Comparison of ENCODE assay signal across 16 cellular contexts in the genomic region with DNA sequence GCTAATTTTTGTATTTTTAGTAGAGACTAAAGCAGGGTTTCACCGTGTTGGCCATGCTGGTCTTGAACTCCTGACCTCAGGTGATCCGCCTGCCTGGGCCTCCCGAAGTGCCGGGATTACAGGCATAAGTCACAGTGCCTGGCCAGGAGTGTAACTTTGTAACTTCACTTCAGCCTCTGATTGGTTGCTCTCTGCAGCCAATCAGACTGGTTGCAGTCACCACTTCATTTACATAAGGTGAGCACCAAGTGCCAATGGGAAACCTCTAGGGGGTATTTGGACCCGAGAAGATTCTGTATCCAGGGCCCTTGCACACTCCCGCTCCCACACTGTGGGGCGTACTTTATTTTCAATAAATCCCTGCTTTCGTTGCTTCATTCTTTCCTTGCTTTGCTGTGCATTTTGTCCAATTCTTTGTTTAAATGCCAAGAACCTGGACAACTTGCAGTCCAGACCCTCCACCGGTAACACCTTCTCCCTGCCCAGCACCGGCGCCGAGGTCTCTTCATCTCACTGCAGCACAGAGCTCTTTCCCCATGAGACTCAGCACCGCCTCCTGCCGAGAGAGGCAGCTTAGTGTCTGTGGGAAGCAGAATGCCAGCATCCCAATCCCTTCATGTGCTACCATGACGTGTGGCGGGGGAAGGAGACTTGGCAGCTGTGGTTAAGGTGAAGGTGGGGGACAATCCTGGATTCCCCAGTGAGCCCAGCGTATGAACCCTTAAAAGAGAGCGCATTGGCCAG. TPM values are rescaled to one million over a fixed set of nuclear protein-coding genes. Genes with fewer than 3 reads are reported as not detected.
DNase-seq lines count a peak whose midpoint lies in the region; ATAC-seq and TF ChIP-seq lines count a peak whose summit lies in the region.
"Had no signal": no experiment of that assay in that cellular context is flagged by ENCODE, and none has a peak within 500 bp of the region (broad histone marks: within the 10 kb centered on the region; RNA-seq: fewer than 3 reads in every experiment).

No MANE protein-coding gene starts in this region.

- peaks cover 4 to 5% of the 10 kb centered on the region in 2 experiments for H3K4me1 Mint-ChIP-seq in H9
- H3K4me1 Mint-ChIP-seq in nephron: peaks cover 32% of the 10 kb centered on the region
- H3K4me1 Mint-ChIP-seq in naive thymus-derived CD8-positive, alpha-beta T cell: peaks cover 5 to 21% (median 12%) of the 10 kb centered on the region in 4 donors

- no peak overlapping the region for H4K5ac ChIP-seq in H9 (ENCODE audit: insufficient read length, low read depth, low read length)

- H3K9me3 Mint-ChIP-seq in H9: no peaks in the 10 kb centered on the region
- H3K9me3 Mint-ChIP-seq in nephron: no peaks in the 10 kb centered on the region
- no peaks in the 10 kb centered on the region for H3K9me3 Mint-ChIP-seq in naive thymus-derived CD8-positive, alpha-beta T cell
- H3K9me3 Mint-ChIP-seq: neural crest cell; stimulated activated effector memory CD8-positive, alpha-beta T cell treated with anti-CD3 and anti-CD28 coated beads, Interleukin-12 subunit alpha, Interleukin-12 subunit beta, amount 100 ng/mL, for 72 hours had no signal

- no peak overlapping the region for H3K18ac ChIP-seq in H9 (ENCODE audit: insufficient read length, low read depth, low read length)

- H3K27me3 Mint-ChIP-seq in H9 (ENCODE audit: low read depth) (peaks cover 4% of the 10 kb centered on the region), nephron (ENCODE audit: low read depth) (peaks cover 13% of the 10 kb centered on the region)
- H3K27me3 Mint-ChIP-seq in naive thymus-derived CD8-positive, alpha-beta T cell: no peaks in the 10 kb centered on the region

- no peak overlapping the region for H3K4ac ChIP-seq in H9 (ENCODE audit: low read depth, low read length)

- H3K23ac ChIP-seq in H9 (ENCODE audit: insufficient read length, low read depth, low read length): no peak overlapping the region

- H3K27me3 ChIP-seq in H9 (ENCODE audit: insufficient read depth, low read length) (no peaks in the 10 kb centered on the region), HAP-1 (ENCODE audit: low read depth) (no peaks in the 10 kb centered on the region)
- H3K27me3 ChIP-seq: ascending aorta had no signal

- H2BK12ac ChIP-seq in H9 (ENCODE audit: insufficient read length, low read depth, low read length): no peak overlapping the region

- no peak overlapping the region for H4K91ac ChIP-seq in H9 (ENCODE audit: insufficient read length, low read depth, low read length)

- H2BK20ac ChIP-seq in H9 (ENCODE audit: low read depth, low read length, poor library complexity, severe bottlenecking): no peak overlapping the region

- POLR2A ChIA-PET in naive thymus-derived CD8-positive, alpha-beta T cell (lab: Charles Lee): interaction anchor here (0.9 to 1.3 kb wide), 2 partner anchors 10 to 12 kb away, joined by 3 to 5 read pairs; no protein-coding TSS in a partner anchor

- no peaks in the 10 kb centered on the region for H3K23me2 ChIP-seq in H9 (ENCODE audit: insufficient read length, low read depth, low read length, poor library complexity, severe bottlenecking)

- H3K36me3 Mint-ChIP-seq in H9 (ENCODE audit: insufficient read depth in 1 of 3, low read depth in 3 of 3) (no peaks in the 10 kb centered on the region), nephron (ENCODE audit: low read depth) (no peaks in the 10 kb centered on the region)
- no peaks in the 10 kb centered on the region for H3K36me3 Mint-ChIP-seq in naive thymus-derived CD8-positive, alpha-beta T cell
- H3K36me3 Mint-ChIP-seq: stimulated activated effector memory CD8-positive, alpha-beta T cell treated with anti-CD3 and anti-CD28 coated beads, Interleukin-12 subunit alpha, Interleukin-12 subunit beta, amount 100 ng/mL, for 72 hours had no signal

- H3K79me2 ChIP-seq in H9 (ENCODE audit: insufficient read depth, low read length): no peaks in the 10 kb centered on the region

- H3K27ac ChIP-seq in H9 (ENCODE audit: insufficient read length, low read depth, low read length): no peak overlapping the region
- H3K27ac ChIP-seq: ascending aorta had no signal

- H2BK15ac ChIP-seq in H9 (ENCODE audit: low read depth, low read length): no peak overlapping the region

- no peak overlapping the region for H2AK5ac ChIP-seq in H9 (ENCODE audit: insufficient read length, low read length)

- H2AFZ ChIP-seq in H9 (ENCODE audit: low read length): no peak overlapping the region

- H3K4me3 ChIP-seq in astrocyte of the cerebellum (ENCODE audit: low read depth, low read length) (no peak overlapping the region), HAP-1 (no peak overlapping the region)
- H3K4me3 ChIP-seq: ascending aorta had no signal

- H3K79me1 ChIP-seq in H9 (ENCODE audit: insufficient read depth, low read depth, low read length, poor library complexity, severe bottlenecking): no peaks in the 10 kb centered on the region

- no peak overlapping the region for H3K9ac ChIP-seq in H9 (ENCODE audit: extremely low read depth, insufficient read length, low read length)
- H3K9ac ChIP-seq: SK-N-SH had no signal

- no peak overlapping the region for H2BK120ac ChIP-seq in H9 (ENCODE audit: low read depth, low read length, poor library complexity, severe bottlenecking)

- no peak overlapping the region for H3K56ac ChIP-seq in H9 (ENCODE audit: insufficient read length, low read depth, low read length)

- H2BK5ac ChIP-seq in H9 (ENCODE audit: insufficient read length, low read length): no peak overlapping the region

- peak; percentile 43 for DNase-seq in DMS53 (lab: John Stamatoyannopoulos, UW)
- DNase-seq in DMS53 treated with DMSO at 0.1 percent for 48 hours (lab: John Stamatoyannopoulos, UW; ENCODE audit: unreplicated experiment): no peak
- peak; percentile 72 for DNase-seq in H9
- no peak for DNase-seq in astrocyte of the cerebellum (ENCODE audit: low read depth)
- DNase-seq in naive thymus-derived CD8-positive, alpha-beta T cell: no peak
- no peak for DNase-seq in HAP-1 (ENCODE audit: low spot score in 2 of 2)
- DNase-seq: activated CD8-positive, alpha-beta memory T cell treated with anti-CD3 and anti-CD28 coated beads for 24 hours; activated gamma-delta T cell treated with Interleukin-2 at 50 U/mL for 16 hours; Calu3; NCI-H226; SK-N-SH had no signal

- no peak for ATAC-seq in naive thymus-derived CD8-positive, alpha-beta T cell
- no peak for ATAC-seq in GM21528 (IDR thresholded peaks at IDR 0.05; ENCODE audit: low FRiP score, unreplicated experiment)
- ATAC-seq: stimulated activated effector memory CD8-positive, alpha-beta T cell treated with anti-CD3 and anti-CD28 coated beads, Interleukin-12 subunit alpha, Interleukin-12 subunit beta, amount 100 ng/mL, for 72 hours had no signal

- in situ Hi-C loops in astrocyte of the cerebellum (cut with HindIII; ENCODE audit: low sequenced_read_pairs): loop anchor here (10.0 kb wide), 1 partner anchor 118 kb away; no protein-coding TSS in a partner anchor
- in situ Hi-C loops in HAP-1 (cut with MboI; ENCODE audit: low sequenced_read_pairs): no loop called here

- no peak overlapping the region for H3K4me2 ChIP-seq in H9 (ENCODE audit: insufficient read depth, insufficient read length, low read length)
- H3K4me2 ChIP-seq: SK-N-SH had no signal

- TF ChIP-seq CTCF in H9 (conservative IDR thresholded peaks at IDR 0.05) (0 out of 3 replicates have a peak, but pooled peaks have one; percentile 23), astrocyte of the cerebellum (IDR thresholded peaks at IDR 0.05; ENCODE audit: low read depth, low read length, missing control alignments) (peak; percentile 7), nephron (IDR thresholded peaks at IDR 0.05; ENCODE audit: unreplicated experiment in 3 of 3) (no peak)

- H4K20me1 ChIP-seq in H9 (ENCODE audit: control insufficient read depth, insufficient read depth, insufficient read length): no peaks in the 10 kb centered on the region

- no peak overlapping the region for H4K8ac ChIP-seq in H9 (replicated peaks; ENCODE audit: insufficient read length, low read depth, low read length)

- no peak overlapping the region; the same call in 1 of the 2 replicates for H3K14ac ChIP-seq in H9 (ENCODE audit: insufficient read depth, low read length)

- WGBS in H9 (ENCODE audit: extremely low coverage, insufficient read length, low lambda C conversion rate): no CpG with 5 or more reads among the region's 18 CpGs

- no peaks in the 10 kb centered on the region for H3K9me3 ChIP-seq in H9 (ENCODE audit: control insufficient read depth, low read depth, low read length)
- H3K9me3 ChIP-seq in HAP-1: no peaks in the 10 kb centered on the region
- H3K9me3 ChIP-seq: ascending aorta, SK-N-SH had no signal

- H3K4me3 Mint-ChIP-seq in H9 (no peak overlapping the region), nephron (no peak overlapping the region)
- no peak overlapping the region for H3K4me3 Mint-ChIP-seq in naive thymus-derived CD8-positive, alpha-beta T cell
- H3K4me3 Mint-ChIP-seq: neural crest cell; stimulated activated effector memory CD8-positive, alpha-beta T cell treated with anti-CD3 and anti-CD28 coated beads, Interleukin-12 subunit alpha, Interleukin-12 subunit beta, amount 100 ng/mL, for 72 hours had no signal

- H3K36me3 ChIP-seq in HAP-1 (replicated peaks): no peaks in the 10 kb centered on the region
- H3K36me3 ChIP-seq: ascending aorta had no signal

- H3T11ph ChIP-seq in H9 (ENCODE audit: low read length): no peak overlapping the region

- H3K27ac Mint-ChIP-seq in H9: peak overlapping the region; percentile 41 to 62 (median 50); a peak in 4 of 7 replicates
- peak overlapping the region in 2 of 3 experiments; percentile 27 to 54 for H3K27ac Mint-ChIP-seq in nephron
- peak overlapping the region in 3 of 10 donors; percentile 47 to 82 (median 49) for H3K27ac Mint-ChIP-seq in naive thymus-derived CD8-positive, alpha-beta T cell
- H3K27ac Mint-ChIP-seq: stimulated activated effector memory CD8-positive, alpha-beta T cell treated with anti-CD3 and anti-CD28 coated beads, Interleukin-12 subunit alpha, Interleukin-12 subunit beta, amount 100 ng/mL, for 72 hours had no signal

- H3K4me1 ChIP-seq in H9 (ENCODE audit: insufficient read depth, low read length) (no peaks in the 10 kb centered on the region), HAP-1 (no peaks in the 10 kb centered on the region)
- H3K4me1 ChIP-seq: ascending aorta had no signal

RNA-seq across cellular contexts. Expression of a gene that starts 14.0 kb away (rescaled TPM):
- total RNA-seq in H9 (2021): 14.6 and 16.3 TPM in 2 replicates
- 10 to 100 TPM; 13.6 to 14.2 TPM for total RNA-seq in naive thymus-derived CD8-positive, alpha-beta T cell
- 10 to 100 TPM in 1 of 3 donors, 1 to 10 TPM in 2; 7.4 to 10.2 (median 9.0) TPM for polyA plus RNA-seq in naive thymus-derived CD8-positive, alpha-beta T cell

RNA-seq across cellular contexts. Expression of a gene that starts 22.3 kb away (rescaled TPM):
- 33.0 and 33.1 TPM in 2 replicates for total RNA-seq in H9 (2021)
- total RNA-seq in naive thymus-derived CD8-positive, alpha-beta T cell: 10 to 100 TPM; 77.1 to 79.9 TPM
- polyA plus RNA-seq in naive thymus-derived CD8-positive, alpha-beta T cell: 10 to 100 TPM; 26.5 to 58.2 (median 40.1) TPM

RNA-seq across cellular contexts. Expression of a gene that starts 34.5 kb away (rescaled TPM):
- total RNA-seq in H9 (2021): 137 and 150 TPM in 2 replicates
- 1 to 10 TPM; 1.2 to 2.2 TPM for total RNA-seq in naive thymus-derived CD8-positive, alpha-beta T cell
- under 1 TPM in 1 of 3 donors, not detected in 2; 0.15 TPM for polyA plus RNA-seq in naive thymus-derived CD8-positive, alpha-beta T cell

Comparison
In these comparisons a context has a peak if more than half of its experiments do, and no peak if none do; other contexts are left out.
1. DNase-seq: peak in DMS53 (single experiment) and H9 (single experiment); none in DMS53 treated with DMSO at 0.1 percent for 48 hours (single experiment), astrocyte of the cerebellum (single experiment), naive thymus-derived CD8-positive, alpha-beta T cell (0 of 10) and HAP-1 (0 of 2).
2. CTCF ChIP-seq: peak in H9 (single experiment) and astrocyte of the cerebellum (single experiment); none in nephron (0 of 3).
3. RNA of a gene that starts 34.5 kb away (total RNA-seq): 137 to 150 TPM in H9; 1.2 to 2.2 TPM in naive thymus-derived CD8-positive, alpha-beta T cell; every median in the first group is over 10 times any median in the second.